In genomic region chr10:6005856-6006390, GRCh38 we compare ENCODE assay signal across 18 cellular contexts. TPM values are rescaled to one million over a fixed set of nuclear protein-coding genes. Genes with fewer than 3 reads are reported as not detected.
DNase-seq lines count a peak whose midpoint lies in the region; ATAC-seq and TF ChIP-seq lines count a peak whose summit lies in the region.
"Had no signal": no experiment of that assay in that cellular context is flagged by ENCODE, and none has a peak within 500 bp of the region (broad histone marks: within the 10 kb centered on the region; RNA-seq: fewer than 3 reads in every experiment).

No MANE protein-coding gene starts in this region.

- no peak overlapping the region for H3K9ac ChIP-seq in colonic mucosa (ENCODE audit: low read depth in 2 of 2, low read length in 2 of 2)
- H3K9ac ChIP-seq: BLaER1 treated with 17β-estradiol and CSF1 and Interleukin-3, amounts not matched to agents 10 nM and 100 nM had no signal

- H3K27me3 ChIP-seq in colonic mucosa (no peaks in the 10 kb centered on the region), uterus (no peaks in the 10 kb centered on the region)
- H3K27me3 ChIP-seq: BLaER1 treated with 17β-estradiol and CSF1 and Interleukin-3, amounts not matched to agents 10 nM and 100 nM had no signal

- H3K27ac Mint-ChIP-seq in activated CD8-positive, alpha-beta T cell treated with anti-CD3 and anti-CD28 coated beads, Interleukin-2, amount 10 ng/mL, durations not matched to agents 7 days and 5 days = no peak overlapping the region
- H3K27ac Mint-ChIP-seq in activated CD8-positive, alpha-beta T cell treated with anti-CD3 and anti-CD28 coated beads for 36 hours = no peak overlapping the region
- no peak overlapping the region for H3K27ac Mint-ChIP-seq in T-helper 2 cell treated with Interferon-gamma antibody and Interleukin-4, amounts not matched to agents 5 μg/mL and 100 μg/mL, for 36 hours
- H3K27ac Mint-ChIP-seq: CD4-positive, alpha-beta T cell had no signal

- no peaks in the 10 kb centered on the region for H3K36me3 ChIP-seq in colonic mucosa
- no peaks in the 10 kb centered on the region for H3K36me3 ChIP-seq in uterus

- H3K4me1 ChIP-seq in colonic mucosa (no peaks in the 10 kb centered on the region), uterus (no peaks in the 10 kb centered on the region)

- no peak for TF ChIP-seq CTCF in activated CD8-positive, alpha-beta T cell treated with anti-CD3 and anti-CD28 coated beads for 36 hours (IDR thresholded peaks at IDR 0.05)
- TF ChIP-seq CTCF in colonic mucosa (IDR thresholded peaks at IDR 0.05) = no peak
- TF ChIP-seq CTCF in uterus (IDR thresholded peaks at IDR 0.05) = no peak

- peaks cover 22% of the 10 kb centered on the region for H3K4me1 Mint-ChIP-seq in activated CD8-positive, alpha-beta T cell treated with anti-CD3 and anti-CD28 coated beads, Interleukin-2, amount 10 ng/mL, durations not matched to agents 7 days and 5 days (ENCODE audit: low read depth)
- H3K4me1 Mint-ChIP-seq in activated CD8-positive, alpha-beta T cell treated with anti-CD3 and anti-CD28 coated beads for 36 hours (ENCODE audit: low read depth) = peaks cover 24% of the 10 kb centered on the region
- peaks cover 46% of the 10 kb centered on the region for H3K4me1 Mint-ChIP-seq in T-helper 2 cell treated with Interferon-gamma antibody and Interleukin-4, amounts not matched to agents 5 μg/mL and 100 μg/mL, for 36 hours (ENCODE audit: low read depth)

- CTCF ChIA-PET in activated CD8-positive, alpha-beta T cell treated with anti-CD3 and anti-CD28 coated beads, Interleukin-2, amount 10 ng/mL, durations not matched to agents 7 days and 5 days (lab: Charles Lee) = interaction anchor here (1.0 kb wide), 1 partner anchor 12 kb away, joined by 4 read pairs; no protein-coding TSS in a partner anchor
- CTCF ChIA-PET in activated CD8-positive, alpha-beta T cell treated with anti-CD3 and anti-CD28 coated beads for 36 hours (lab: Charles Lee) = no interaction called here

- no peak overlapping the region for H3K27ac ChIP-seq in colonic mucosa
- H3K27ac ChIP-seq in uterus = peak overlapping the region; percentile 74 to 81
- H3K27ac ChIP-seq: BLaER1 treated with 17β-estradiol and CSF1 and Interleukin-3, amounts not matched to agents 10 nM and 100 nM had no signal

- intact Hi-C loops in activated CD8-positive, alpha-beta T cell treated with anti-CD3 and anti-CD28 coated beads for 36 hours (cut with micrococcal nuclease) = no loop called here
- intact Hi-C loops in colonic mucosa (cut with DNase I) (no loop called here), uterus (cut with DNase I; ENCODE audit: low total_unique reads) (no loop called here)

- POLR2A ChIA-PET in activated CD8-positive, alpha-beta T cell treated with anti-CD3 and anti-CD28 coated beads, Interleukin-2, amount 10 ng/mL, durations not matched to agents 7 days and 5 days (lab: Charles Lee) = no interaction called here
- POLR2A ChIA-PET in activated CD8-positive, alpha-beta T cell treated with anti-CD3 and anti-CD28 coated beads for 36 hours (lab: Charles Lee) = interaction anchor here (0.9 kb wide), 1 partner anchor 95 kb away, joined by 3 read pairs; no protein-coding TSS in a partner anchor

- H3K4me3 ChIP-seq in colonic mucosa = no peak overlapping the region
- peak overlapping the region in 1 of 2 donors; percentile 12 for H3K4me3 ChIP-seq in uterus
- H3K4me3 ChIP-seq: BLaER1 treated with 17β-estradiol and CSF1 and Interleukin-3, amounts not matched to agents 10 nM and 100 nM had no signal

- H3K4me3 Mint-ChIP-seq in activated CD8-positive, alpha-beta T cell treated with anti-CD3 and anti-CD28 coated beads, Interleukin-2, amount 10 ng/mL, durations not matched to agents 7 days and 5 days = no peak overlapping the region
- no peak overlapping the region for H3K4me3 Mint-ChIP-seq in activated CD8-positive, alpha-beta T cell treated with anti-CD3 and anti-CD28 coated beads for 36 hours
- H3K4me3 Mint-ChIP-seq in T-helper 2 cell treated with Interferon-gamma antibody and Interleukin-4, amounts not matched to agents 5 μg/mL and 100 μg/mL, for 36 hours = no peak overlapping the region
- H3K4me3 Mint-ChIP-seq: CD4-positive, alpha-beta T cell had no signal

- no peaks in the 10 kb centered on the region for H3K9me3 Mint-ChIP-seq in activated CD8-positive, alpha-beta T cell treated with anti-CD3 and anti-CD28 coated beads, Interleukin-2, amount 10 ng/mL, durations not matched to agents 7 days and 5 days (ENCODE audit: insufficient read depth)
- peaks cover 20% of the 10 kb centered on the region for H3K9me3 Mint-ChIP-seq in activated CD8-positive, alpha-beta T cell treated with anti-CD3 and anti-CD28 coated beads for 36 hours
- H3K9me3 Mint-ChIP-seq in T-helper 2 cell treated with Interferon-gamma antibody and Interleukin-4, amounts not matched to agents 5 μg/mL and 100 μg/mL, for 36 hours = peaks cover 19% of the 10 kb centered on the region
- H3K9me3 Mint-ChIP-seq: CD4-positive, alpha-beta T cell had no signal

- H3K27me3 Mint-ChIP-seq in activated CD8-positive, alpha-beta T cell treated with anti-CD3 and anti-CD28 coated beads, Interleukin-2, amount 10 ng/mL, durations not matched to agents 7 days and 5 days (ENCODE audit: low read depth) = no peaks in the 10 kb centered on the region
- peaks cover 7% of the 10 kb centered on the region for H3K27me3 Mint-ChIP-seq in activated CD8-positive, alpha-beta T cell treated with anti-CD3 and anti-CD28 coated beads for 36 hours
- H3K27me3 Mint-ChIP-seq in T-helper 2 cell treated with Interferon-gamma antibody and Interleukin-4, amounts not matched to agents 5 μg/mL and 100 μg/mL, for 36 hours (ENCODE audit: low read depth) = no peaks in the 10 kb centered on the region

- peaks cover 15% of the 10 kb centered on the region for H3K36me3 Mint-ChIP-seq in activated CD8-positive, alpha-beta T cell treated with anti-CD3 and anti-CD28 coated beads, Interleukin-2, amount 10 ng/mL, durations not matched to agents 7 days and 5 days (ENCODE audit: low read depth)
- peaks cover 15% of the 10 kb centered on the region for H3K36me3 Mint-ChIP-seq in activated CD8-positive, alpha-beta T cell treated with anti-CD3 and anti-CD28 coated beads for 36 hours (ENCODE audit: low read depth)
- peaks cover 29% of the 10 kb centered on the region for H3K36me3 Mint-ChIP-seq in T-helper 2 cell treated with Interferon-gamma antibody and Interleukin-4, amounts not matched to agents 5 μg/mL and 100 μg/mL, for 36 hours (ENCODE audit: low read depth)

- H3K9me3 ChIP-seq in colonic mucosa (no peaks in the 10 kb centered on the region), uterus (no peaks in the 10 kb centered on the region)

- no peak for TF ChIP-seq POLR2A in uterus (IDR thresholded peaks at IDR 0.05)

- DNase-seq in activated CD8-positive, alpha-beta T cell treated with anti-CD3 and anti-CD28 coated beads, Interleukin-2, amount 10 ng/mL, durations not matched to agents 7 days and 5 days = peak; percentile 12
- DNase-seq in activated CD8-positive, alpha-beta T cell treated with anti-CD3 and anti-CD28 coated beads for 36 hours = no peak
- peak in 49 of 76 experiments; percentile 7 to 64 (median 32) for DNase-seq in HUDEP-2 (lab: John Stamatoyannopoulos, UW; ENCODE audit: unreplicated experiment in 76 of 76)
- peak; percentile 12 for DNase-seq in colonic mucosa
- DNase-seq in uterus = no peak
- no peak for DNase-seq in T-helper 2 cell treated with Interferon-gamma antibody and Interleukin-4, amounts not matched to agents 5 μg/mL and 100 μg/mL, for 36 hours (ENCODE audit: low spot score)
- DNase-seq in effector CD4-positive, alpha-beta T cell = no peak
- DNase-seq: 8988T; ACHN; Calu3; CD4-positive, alpha-beta T cell; DMS 273 treated with DMSO at 0.1 percent for 48 hours; HCEC 1CT had no signal

- ATAC-seq in activated CD8-positive, alpha-beta T cell treated with anti-CD3 and anti-CD28 coated beads, Interleukin-2, amount 10 ng/mL, durations not matched to agents 7 days and 5 days = no peak
- ATAC-seq in activated CD8-positive, alpha-beta T cell treated with anti-CD3 and anti-CD28 coated beads for 36 hours = no peak
- ATAC-seq in HG03025 (IDR thresholded peaks at IDR 0.05; ENCODE audit: low FRiP score, unreplicated experiment) = no peak

RNA-seq across cellular contexts. Expression of gene IL15RA, which starts 28.6 kb away (rescaled TPM):
- total RNA-seq in activated CD8-positive, alpha-beta T cell treated with anti-CD3 and anti-CD28 coated beads, Interleukin-2, amount 10 ng/mL, durations not matched to agents 7 days and 5 days = 10 to 100 TPM; 17.2 to 18.1 TPM
- total RNA-seq in activated CD8-positive, alpha-beta T cell treated with anti-CD3 and anti-CD28 coated beads for 36 hours = 10 to 100 TPM; 23.5 to 25.1 TPM
- total RNA-seq in colonic mucosa (10 to 100 TPM; 11.5 to 16.0 TPM), uterus (10 to 100 TPM in 3 of 4 donors, 1 to 10 TPM in 1; 1.6 to 42.5 (median 31.9) TPM)

RNA-seq across cellular contexts. Expression of gene IL2RA, which starts 56.2 kb away (rescaled TPM):
- 100 to 1,000 TPM; 174 to 177 TPM for total RNA-seq in activated CD8-positive, alpha-beta T cell treated with anti-CD3 and anti-CD28 coated beads, Interleukin-2, amount 10 ng/mL, durations not matched to agents 7 days and 5 days
- 100 to 1,000 TPM; 868 to 874 TPM for total RNA-seq in activated CD8-positive, alpha-beta T cell treated with anti-CD3 and anti-CD28 coated beads for 36 hours
- total RNA-seq in colonic mucosa (1 to 10 TPM; 1.7 to 2.4 TPM), uterus (under 1 TPM in 2 of 4 donors, not detected in 2; 0.15 to 0.28 TPM)
- total RNA-seq: Calu3, Daoy, H4, HT-29 had no signal

Comparison
In these comparisons a context has a peak if more than half of its experiments do, and no peak if none do; other contexts are left out.
1. DNase-seq: peak in activated CD8-positive, alpha-beta T cell treated with anti-CD3 and anti-CD28 coated beads, Interleukin-2, amount 10 ng/mL, durations not matched to agents 7 days and 5 days (single experiment), HUDEP-2 (49 of 76) and colonic mucosa (single experiment); none in activated CD8-positive, alpha-beta T cell treated with anti-CD3 and anti-CD28 coated beads for 36 hours (single experiment), uterus (0 of 2), T-helper 2 cell treated with Interferon-gamma antibody and Interleukin-4, amounts not matched to agents 5 μg/mL and 100 μg/mL, for 36 hours (single experiment) and effector CD4-positive, alpha-beta T cell (single experiment).
2. RNA of gene IL2RA, which starts 56.2 kb away (total RNA-seq): 868 to 874 TPM in activated CD8-positive, alpha-beta T cell treated with anti-CD3 and anti-CD28 coated beads for 36 hours and 174 to 177 TPM in activated CD8-positive, alpha-beta T cell treated with anti-CD3 and anti-CD28 coated beads, Interleukin-2, amount 10 ng/mL, durations not matched to agents 7 days and 5 days; 1.7 to 2.4 TPM in colonic mucosa and 0.15 to 0.28 TPM in uterus; every median in the first group is over 10 times any median in the second.